19 cellular contexts compared by ENCODE assay signal in the genomic region with DNA sequence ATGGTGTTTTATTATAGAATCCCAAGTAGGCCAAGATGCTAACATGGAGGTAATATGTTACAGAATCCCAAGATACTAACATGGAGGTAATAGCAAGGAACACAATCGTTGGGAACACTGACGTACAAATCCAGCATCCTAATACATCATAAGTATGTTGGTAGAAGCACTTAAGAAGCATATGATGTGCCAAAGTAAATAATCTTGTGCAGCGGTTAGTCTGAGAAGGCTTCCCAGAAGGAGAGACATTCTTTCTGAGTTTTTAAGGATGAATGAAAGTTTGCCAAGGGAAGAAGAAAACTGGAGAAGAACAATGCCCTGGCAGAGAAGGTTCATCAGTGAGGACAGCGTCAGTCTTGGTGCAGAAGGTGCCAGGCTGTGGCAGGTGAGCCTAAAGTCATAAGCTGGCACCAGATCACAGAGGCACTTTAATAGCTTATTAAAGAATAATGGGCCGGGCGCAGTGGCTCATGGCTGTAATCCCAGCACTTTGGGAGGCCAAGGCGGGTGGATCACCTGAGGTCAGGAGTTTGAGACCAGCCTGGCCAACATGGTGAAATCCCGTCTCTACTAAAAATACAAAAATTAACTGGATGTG.
"Had no signal": no experiment of that assay in that cellular context is flagged by ENCODE, and none has a peak within 500 bp of the region (broad histone marks: within the 10 kb centered on the region; RNA-seq: fewer than 3 reads in every experiment).

No MANE protein-coding gene starts in this region.

- H3K27ac ChIP-seq: gastrocnemius medialis, neural progenitor cell, right lobe of liver, thoracic aorta had no signal

- H3K9me3 ChIP-seq: right lobe of liver, thoracic aorta had no signal

- ATAC-seq: activated CD8-positive, alpha-beta T cell treated with anti-CD3 and anti-CD28 coated beads, Interleukin-2, amount 10 ng/mL, durations not matched to agents 7 days and 5 days; activated naive CD8-positive, alpha-beta T cell treated with anti-CD3 and anti-CD28 coated beads, Interleukin-2, amount 50 U/mL, for 24 hours; activated T-cell treated with anti-CD3 and anti-CD28 coated beads, Interleukin-2, amount 50 U/mL, for 4 hours; gastrocnemius medialis; mucosa of descending colon; naive thymus-derived CD4-positive, alpha-beta T cell; right lobe of liver; stimulated activated memory B cell treated with anti-CD40 and anti-IgM and Interleukin-4, amounts not matched to agents 10 μg/mL and 1 μg/mL and 100 μg/mL, for 72 hours had no signal

- DNase-seq: activated CD4-positive, alpha-beta T cell treated with anti-CD3 and anti-CD28 coated beads, Interleukin-2, amount 10 ng/mL, durations not matched to agents 7 days and 5 days; activated CD8-positive, alpha-beta T cell treated with anti-CD3 and anti-CD28 coated beads, Interleukin-2, amount 10 ng/mL, durations not matched to agents 7 days and 5 days; activated naive CD4-positive, alpha-beta T cell treated with anti-CD3 and anti-CD28 coated beads, Interleukin-2, amount 10 ng/mL, durations not matched to agents 7 days and 5 days; activated naive CD8-positive, alpha-beta T cell treated with anti-CD3 and anti-CD28 coated beads, Interleukin-2, amount 50 U/mL, for 24 hours; activated T-cell treated with anti-CD3 and anti-CD28 coated beads, Interleukin-2, amount 50 U/mL, for 4 hours; anterior cingulate cortex; dermis blood vessel endothelial cell; effector memory CD4-positive, alpha-beta T cell; gastrocnemius medialis; head of caudate nucleus; mesenchymal stem cell; mucosa of descending colon; naive thymus-derived CD4-positive, alpha-beta T cell; right lobe of liver; stimulated activated CD4-positive, alpha-beta T cell treated with anti-CD3 and anti-CD28 coated beads, Interleukin-4, amount 100 ng/mL, for 24 hours; T-helper 1 cell had no signal

- H3K36me3 ChIP-seq: gastrocnemius medialis, neural progenitor cell, right lobe of liver, thoracic aorta had no signal

- H3K27me3 ChIP-seq: gastrocnemius medialis, neural progenitor cell, right lobe of liver had no signal

- H3K4me3 ChIP-seq: gastrocnemius medialis, mucosa of descending colon, neural progenitor cell, right lobe of liver, thoracic aorta had no signal

- H3K4me1 ChIP-seq: gastrocnemius medialis, neural progenitor cell, right lobe of liver had no signal
